Comparison of ENCODE assay signal across 1 cellular context in genomic region chrX:49101629-49101984, GRCh38.
TF ChIP-seq lines count a peak whose summit lies in the region.

No MANE protein-coding gene starts in this region.

TF ChIP-seq in GM23338, 12 proteins besides CTCF, POLR2A, EP300 and RAD21 (continued from another document):
- TF ChIP-seq REST (IDR thresholded peaks at IDR 0.05; ENCODE audit: unreplicated experiment) (no peak), STAT1 (IDR thresholded peaks at IDR 0.05; ENCODE audit: unreplicated experiment) (no peak), ETS1 (IDR thresholded peaks at IDR 0.05) (no peak), JUNB (IDR thresholded peaks at IDR 0.05; ENCODE audit: unreplicated experiment) (no peak), ZNF114 (CRISPR knock-in tag; IDR thresholded peaks at IDR 0.05) (no peak), EZH2phosphoT487 (IDR thresholded peaks at IDR 0.05; ENCODE audit: unreplicated experiment) (no peak), ZNF462 (CRISPR knock-in tag; IDR thresholded peaks at IDR 0.05) (no peak), NANOG (IDR thresholded peaks at IDR 0.05; ENCODE audit: borderline replicate concordance) (no peak)
